ENCODE assay signal across 8 cellular contexts in the genomic region with DNA sequence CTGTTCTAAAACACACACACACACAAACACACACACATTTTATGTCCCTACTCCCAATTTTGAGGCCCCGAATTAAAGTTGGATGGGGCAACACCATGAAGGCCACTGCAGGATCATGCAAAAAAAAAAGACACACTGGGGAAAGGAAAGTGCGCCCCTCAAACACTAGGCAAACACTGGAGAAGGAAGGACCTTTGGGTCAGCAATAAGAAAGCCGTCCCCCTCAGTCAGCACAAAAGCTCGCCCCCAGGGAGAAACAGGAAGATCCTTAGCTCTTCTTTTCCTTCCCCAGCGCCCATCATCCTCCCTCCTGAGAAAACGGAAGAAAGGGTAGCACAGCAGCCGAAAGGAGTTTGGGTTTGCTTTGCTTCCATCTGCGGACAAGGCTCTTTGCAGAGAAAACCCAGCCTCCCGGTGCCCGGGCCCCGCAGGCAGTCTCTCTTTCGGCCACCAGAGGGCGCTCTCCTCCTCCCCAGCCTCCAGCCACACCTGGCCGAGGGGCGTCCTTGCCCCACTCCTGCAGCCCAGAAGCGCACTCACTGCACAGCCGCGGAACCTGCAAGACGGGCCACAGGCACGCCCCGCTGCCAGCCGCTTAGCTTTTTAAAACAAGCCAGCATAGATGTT.
DNase-seq lines count a peak whose midpoint lies in the region; ATAC-seq, FAIRE-seq and TF ChIP-seq lines count a peak whose summit lies in the region.

No MANE protein-coding gene starts in this region.

- POLR2A ChIA-PET in WTC11 (lab: Charles Lee): no interaction called here

- intact Hi-C loops in spleen (cut with DNase I; ENCODE audit: low total_unique reads): no loop called here

- ATAC-seq in HG02678 (IDR thresholded peaks at IDR 0.05; ENCODE audit: unreplicated experiment) (peak; percentile 95), WTC11 (peak; percentile 98), HG03108 (IDR thresholded peaks at IDR 0.05; ENCODE audit: unreplicated experiment) (no peak)

- H3K36me3 ChIP-seq in bronchial epithelial cell (ENCODE audit: control insufficient read depth, insufficient read depth, low read length): no peaks in the 10 kb centered on the region
- H3K36me3 ChIP-seq in spleen: no peaks in the 10 kb centered on the region

- H3K27ac ChIP-seq in spleen: peak overlapping the region in 1 of 8 donors; percentile 14

- FAIRE-seq in GM12891 (lab: Jason Lieb, UNC) (no peak), bronchial epithelial cell (lab: Jason Lieb, UNC) (no peak)

- WGBS in spleen, 5 donors: 8 to 11% (median 9%) methylated on average over 15 to 22 of the region's 22 CpGs

- peak overlapping the region; percentile 11; the same call in 1 of the 2 replicates for H3K27ac Mint-ChIP-seq in WTC11
- H3K27ac Mint-ChIP-seq in immature natural killer cell: no peak overlapping the region

- no peak for TF ChIP-seq POLR2A in GM12891 (IDR thresholded peaks at IDR 0.05; ENCODE audit: low read depth, low read length)
- no peak for TF ChIP-seq POLR2A in spleen (IDR thresholded peaks at IDR 0.05)

- H3K9me3 Mint-ChIP-seq in WTC11 (no peaks in the 10 kb centered on the region; the same call in 1 of the 2 replicates), immature natural killer cell (peaks cover 0 to 1% (median 0%) of the 10 kb centered on the region in 6 donors)

- H3K9me3 ChIP-seq in spleen: no peaks in the 10 kb centered on the region

- peak overlapping the region; percentile 37 for H3K4me3 ChIP-seq in bronchial epithelial cell (ENCODE audit: low read depth, low read length)
- peak overlapping the region in 5 of 8 donors; percentile 7 to 55 (median 13) for H3K4me3 ChIP-seq in spleen

- H3K4me1 Mint-ChIP-seq in WTC11: peaks cover 12% of the 10 kb centered on the region
- peaks cover 6 to 8% of the 10 kb centered on the region in 2 donors for H3K4me1 Mint-ChIP-seq in immature natural killer cell

- H3K4me1 ChIP-seq in spleen: peaks cover 0 to 23% (median 10%) of the 10 kb centered on the region in 6 donors

- H3K27me3 Mint-ChIP-seq in WTC11 (ENCODE audit: low read depth) (peaks cover 16% of the 10 kb centered on the region), immature natural killer cell (ENCODE audit: low read depth in 3 of 3) (peaks cover 2 to 17% (median 7%) of the 10 kb centered on the region in 3 donors)

- peak; percentile 63 for DNase-seq in GM12891 (ENCODE audit: insufficient read length, low spot score)
- peak; percentile 89 for DNase-seq in NCI-H146 (lab: John Stamatoyannopoulos, UW)
- DNase-seq in WTC11 (ENCODE audit: low spot score): peak; percentile 93
- DNase-seq in bronchial epithelial cell (ENCODE audit: low read depth): peak; percentile 43
- DNase-seq in immature natural killer cell: peak; percentile 39 to 52 (median 47)
- DNase-seq in spleen: peak; percentile 88

- no peaks in the 10 kb centered on the region for H3K27me3 ChIP-seq in bronchial epithelial cell (ENCODE audit: control insufficient read depth, insufficient read depth, low read length)
- H3K27me3 ChIP-seq in spleen (replicated peaks in 1 of 7): peaks cover 0 to 25% (median 4%) of the 10 kb centered on the region in 7 donors

- TF ChIP-seq CTCF in WTC11 (IDR thresholded peaks at IDR 0.05): peak; percentile 99
- peak; percentile 99 for TF ChIP-seq CTCF in bronchial epithelial cell (IDR thresholded peaks at IDR 0.05; ENCODE audit: insufficient read depth, low read length, severe bottlenecking)
- TF ChIP-seq CTCF in spleen (IDR thresholded peaks at IDR 0.05 in 8 of 11, conservative IDR thresholded peaks at IDR 0.05 in 3 of 11): peak; percentile 68 to 96 (median 92)

- CTCF ChIA-PET in WTC11 (lab: Charles Lee): interaction anchor here (0.6 to 1.9 kb wide), 25 partner anchors 13 to 550 kb away, joined by 3 to 14 read pairs (median 4); no protein-coding TSS in a partner anchor

- H3K4me3 Mint-ChIP-seq in WTC11: peak overlapping the region; percentile 80
- peak overlapping the region in 1 of 5 donors; percentile 38 for H3K4me3 Mint-ChIP-seq in immature natural killer cell

- no peaks in the 10 kb centered on the region for H3K36me3 Mint-ChIP-seq in WTC11
- H3K36me3 Mint-ChIP-seq in immature natural killer cell: no peaks in the 10 kb centered on the region

TF ChIP-seq in GM12891, 5 proteins besides CTCF, POLR2A, EP300 and RAD21:
- TF ChIP-seq TAF1 (IDR thresholded peaks at IDR 0.05; ENCODE audit: low read depth, low read length): no peak
- no peak for TF ChIP-seq POU2F2 (IDR thresholded peaks at IDR 0.05; ENCODE audit: low read depth, low read length)
- no peak for TF ChIP-seq POLR2AphosphoS5 (IDR thresholded peaks at IDR 0.05; ENCODE audit: low read depth, low read length)
- no peak for TF ChIP-seq PAX5 (IDR thresholded peaks at IDR 0.05; ENCODE audit: insufficient read depth, low read length, severe bottlenecking)
- TF ChIP-seq SPI1 (IDR thresholded peaks at IDR 0.05; ENCODE audit: low read depth, low read length): no peak

TF ChIP-seq in WTC11, 78 proteins besides CTCF, POLR2A, EP300 and RAD21:
- TF ChIP-seq ETV6 (CRISPR knock-in tag; IDR thresholded peaks at IDR 0.05): 0 out of 2 replicates have a peak, but pooled peaks have one; percentile 31
- TF ChIP-seq MYBL2 (CRISPR knock-in tag; IDR thresholded peaks at IDR 0.05): no peak
- TF ChIP-seq, protein P1, sequence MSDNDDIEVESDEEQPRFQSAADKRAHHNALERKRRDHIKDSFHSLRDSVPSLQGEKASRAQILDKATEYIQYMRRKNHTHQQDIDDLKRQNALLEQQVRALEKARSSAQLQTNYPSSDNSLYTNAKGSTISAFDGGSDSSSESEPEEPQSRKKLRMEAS (CRISPR knock-in tag; IDR thresholded peaks at IDR 0.05): 0 out of 2 replicates have a peak, but pooled peaks have one; percentile 31
- TF ChIP-seq TP53 (CRISPR knock-in tag; IDR thresholded peaks at IDR 0.05): 0 out of 2 replicates have a peak, but pooled peaks have one; percentile 30

Comparison
In these comparisons a context has a peak if more than half of its experiments do, and no peak if none do; other contexts are left out.
1. DNase-seq: peak in every context shown above with its lines; median percentile 93 in WTC11; 89 in NCI-H146; 88 in spleen; 63 in GM12891; 47 in immature natural killer cell; 43 in bronchial epithelial cell.